8 cellular contexts compared by ENCODE assay signal in genomic region chr3:155853214-155854146, GRCh38. TPM values are rescaled to one million over a fixed set of nuclear protein-coding genes. Genes with fewer than 3 reads are reported as not detected.
A peak's percentile ranks its signal among the peaks of the same experiment; 100 is the strongest.
DNase-seq lines count a peak whose midpoint lies in the region; ATAC-seq, FAIRE-seq and TF ChIP-seq lines count a peak whose summit lies in the region.

No MANE protein-coding gene starts in this region.

- WGBS in thymus = 3% methylated on average over 45 of the region's 45 CpGs

- POLR2A ChIA-PET in activated CD4-positive, alpha-beta T cell treated with anti-CD3 and anti-CD28 coated beads for 36 hours (lab: Charles Lee) = interaction anchor here (0.8 to 2.5 kb wide), 4 partner anchors 9 to 48 kb away, joined by 3 to 36 read pairs (median 8); partner anchors contain the start of genes C3orf33 and GMPS
- POLR2A ChIA-PET in endothelial cell of umbilical vein (lab: Charles Lee) = interaction anchor here (0.9 to 1.5 kb wide), 4 partner anchors 16 to 48 kb away, joined by 3 to 4 read pairs (median 4); partner anchors contain the start of gene C3orf33

- H3K36me3 ChIP-seq in endothelial cell of umbilical vein (ENCODE audit: control insufficient read depth in 2 of 2, extremely low read depth in 1 of 2, insufficient read depth in 2 of 2, low read length in 2 of 2) (no peaks in the 10 kb centered on the region), muscle layer of duodenum (ENCODE audit: control insufficient read depth in 1 of 2, insufficient read depth in 2 of 2, low read length in 2 of 2) (no peaks in the 10 kb centered on the region), thymus (ENCODE audit: control insufficient read depth, insufficient read depth) (no peaks in the 10 kb centered on the region)

- H3K4me1 Mint-ChIP-seq in activated CD4-positive, alpha-beta T cell treated with anti-CD3 and anti-CD28 coated beads for 36 hours = peaks cover 36% of the 10 kb centered on the region

- H3K27me3 ChIP-seq in endothelial cell of umbilical vein (ENCODE audit: control insufficient read depth in 2 of 2, insufficient read depth in 2 of 2, low read length in 2 of 2) (no peaks in the 10 kb centered on the region), muscle layer of duodenum (ENCODE audit: low read depth, low read length) (no peaks in the 10 kb centered on the region), thymus (ENCODE audit: control insufficient read depth, insufficient read depth) (no peaks in the 10 kb centered on the region)

- peak overlapping the region; percentile 42 for H2AFZ ChIP-seq in endothelial cell of umbilical vein (ENCODE audit: low read depth, low read length)

- H3K4me3 ChIP-seq in endothelial cell of umbilical vein (replicated peaks in 1 of 3; ENCODE audit: insufficient read depth in 1 of 3, low read depth in 1 of 3, low read length in 3 of 3) (peak overlapping the region; percentile 56 to 96 (median 75)), muscle layer of duodenum (ENCODE audit: low read depth in 1 of 2, low read length in 2 of 2) (peak overlapping the region; percentile 97 to 100), thymus (ENCODE audit: low read length) (peak overlapping the region; percentile 64)

- no peaks in the 10 kb centered on the region for H3K9me1 ChIP-seq in endothelial cell of umbilical vein (replicated peaks; ENCODE audit: control insufficient read depth, extremely low read depth, insufficient read depth, low read length)

- peak; percentile 23 for DNase-seq in AG20443 (ENCODE audit: low spot score)
- DNase-seq in activated CD4-positive, alpha-beta T cell treated with anti-CD3 and anti-CD28 coated beads for 36 hours = peak; percentile 67
- DNase-seq in endothelial cell of umbilical vein (ENCODE audit: low read depth, low spot score) = no peak
- DNase-seq in Ammon's horn (ENCODE audit: low spot score) = no peak

- FAIRE-seq in endothelial cell of umbilical vein (lab: Jason Lieb, UNC) = no peak

- BruUV-seq in endothelial cell of umbilical vein (replicated peaks; lab: Mats Ljungman, UMichigan) = no TSS peak

- peak overlapping the region; percentile 99 for H3K4me2 ChIP-seq in endothelial cell of umbilical vein (ENCODE audit: insufficient read depth, low read length)

- no peaks in the 10 kb centered on the region for H3K27me3 Mint-ChIP-seq in activated CD4-positive, alpha-beta T cell treated with anti-CD3 and anti-CD28 coated beads for 36 hours

- peak overlapping the region; percentile 22 for H3K27ac ChIP-seq in endothelial cell of umbilical vein (ENCODE audit: insufficient read depth, low read depth, low read length)
- peak overlapping the region; percentile 93 for H3K27ac ChIP-seq in muscle layer of duodenum (ENCODE audit: low read length)
- H3K27ac ChIP-seq in thymus (ENCODE audit: low read depth) = peak overlapping the region; percentile 91

- H3K9ac ChIP-seq in endothelial cell of umbilical vein (replicated peaks; ENCODE audit: extremely low read depth, insufficient read depth, low read length) = peak overlapping the region; percentile 79

- no peak for TF ChIP-seq CTCF in endothelial cell of umbilical vein (IDR thresholded peaks at IDR 0.05; ENCODE audit: extremely low read depth in 1 of 2, insufficient read depth in 1 of 2, low read depth in 1 of 2, low read length in 2 of 2)

- peaks cover 33% of the 10 kb centered on the region for H3K36me3 Mint-ChIP-seq in activated CD4-positive, alpha-beta T cell treated with anti-CD3 and anti-CD28 coated beads for 36 hours (ENCODE audit: low read depth)

- dilution Hi-C loops in endothelial cell of umbilical vein (cut with MboI; ENCODE audit: extremely low pct_ligation_motif_present, low sequenced_read_pairs) = no loop called here

- no peaks in the 10 kb centered on the region for H4K20me1 ChIP-seq in endothelial cell of umbilical vein (replicated peaks; ENCODE audit: control insufficient read depth, extremely low read depth, insufficient read depth, low read length)

- H3K4me1 ChIP-seq in endothelial cell of umbilical vein (ENCODE audit: control insufficient read depth, extremely low read depth, insufficient read depth, low read length) = peaks cover 7% of the 10 kb centered on the region
- H3K4me1 ChIP-seq in muscle layer of duodenum (ENCODE audit: control insufficient read depth in 1 of 2, insufficient read depth in 2 of 2, low read length in 2 of 2) = peaks cover 16 to 35% of the 10 kb centered on the region in 2 donors
- H3K4me1 ChIP-seq in thymus (ENCODE audit: control insufficient read depth, insufficient read depth, low read length) = peaks cover 9% of the 10 kb centered on the region

- H3K9me3 ChIP-seq in endothelial cell of umbilical vein (replicated peaks; ENCODE audit: control insufficient read depth, insufficient read depth, low read length) (no peaks in the 10 kb centered on the region), muscle layer of duodenum (ENCODE audit: control insufficient read depth in 1 of 2, low read length in 2 of 2) (no peaks in the 10 kb centered on the region), thymus (ENCODE audit: control insufficient read depth) (no peaks in the 10 kb centered on the region)

- CTCF ChIA-PET in activated CD4-positive, alpha-beta T cell treated with anti-CD3 and anti-CD28 coated beads for 36 hours (lab: Charles Lee) = interaction anchor here (1.6 to 2.2 kb wide), 3 partner anchors 16 to 47 kb away, joined by 9 to 14 read pairs (median 12); partner anchors contain the start of genes C3orf33 and GMPS
- CTCF ChIA-PET in endothelial cell of umbilical vein (lab: Charles Lee) = interaction anchor here (0.8 to 3.6 kb wide), 3 partner anchors 16 to 47 kb away, joined by 4 to 34 read pairs (median 5); partner anchors contain the start of gene C3orf33

- intact Hi-C loops in activated CD4-positive, alpha-beta T cell treated with anti-CD3 and anti-CD28 coated beads for 36 hours (cut with DNase I, micrococcal nuclease) = loop anchor here (1.0 to 10.0 kb wide), 13 partner anchors 9 to 1529 kb away; partner anchors contain the start of genes C3orf33 (in 2 of the 2), CCNL1 (in 2 of the 2), DHX36 (in 2 of the 2) and GMPS (in 2 of the 2)
- intact Hi-C loops in endothelial cell of umbilical vein (cut with micrococcal nuclease) = loop anchor here (1.0 to 5.0 kb wide), 6 partner anchors 17 to 694 kb away; partner anchors contain the start of genes C3orf33, GMPS and PLCH1

- no peaks in the 10 kb centered on the region for H3K9me3 Mint-ChIP-seq in activated CD4-positive, alpha-beta T cell treated with anti-CD3 and anti-CD28 coated beads for 36 hours (ENCODE audit: low read depth)

- H3K27ac Mint-ChIP-seq in activated CD4-positive, alpha-beta T cell treated with anti-CD3 and anti-CD28 coated beads for 36 hours = peak overlapping the region; percentile 99

- H3K79me2 ChIP-seq in endothelial cell of umbilical vein (ENCODE audit: control insufficient read depth, insufficient read depth, low read length) = peaks cover 45% of the 10 kb centered on the region

- ATAC-seq in GM19351 (IDR thresholded peaks at IDR 0.05; ENCODE audit: unreplicated experiment) = peak; percentile 3
- ATAC-seq in HG03521 (IDR thresholded peaks at IDR 0.05; ENCODE audit: unreplicated experiment) = peak; percentile 12
- peak; percentile 1 for ATAC-seq in activated CD4-positive, alpha-beta T cell treated with anti-CD3 and anti-CD28 coated beads for 36 hours

- no peak for TF ChIP-seq POLR2A in endothelial cell of umbilical vein (IDR thresholded peaks at IDR 0.05; ENCODE audit: low read depth, low read length)

- H3K4me3 Mint-ChIP-seq in activated CD4-positive, alpha-beta T cell treated with anti-CD3 and anti-CD28 coated beads for 36 hours = peak overlapping the region; percentile 99

TF ChIP-seq in endothelial cell of umbilical vein, 7 proteins besides CTCF, POLR2A, EP300 and RAD21 (continues in another document):
- TF ChIP-seq EZH2 (IDR thresholded peaks at IDR 0.05; ENCODE audit: borderline replicate concordance, low read depth, low read length, severe bottlenecking) = no peak
- TF ChIP-seq MYC (IDR thresholded peaks at IDR 0.05; ENCODE audit: low read depth, low read length) = no peak

RNA-seq across cellular contexts. Expression of gene SLC33A1, which starts 0.7 kb away (rescaled TPM):
- 10 to 100 TPM; 19.2 to 19.9 TPM for total RNA-seq in activated CD4-positive, alpha-beta T cell treated with anti-CD3 and anti-CD28 coated beads for 36 hours
- 30.1 and 30.3 TPM in 2 replicates for total RNA-seq in endothelial cell of umbilical vein
- polyA plus RNA-seq in endothelial cell of umbilical vein (28.4 and 28.9 TPM in 2 replicates), thymus (13.9 TPM)
- polyA plus RNA-seq in endothelial cell of umbilical vein (2011; cell fraction: cytosol; rRNA removed) = 13.8 and 16.4 TPM in 2 replicates
- 29.1 and 30.6 TPM in 2 replicates for polyA plus RNA-seq in endothelial cell of umbilical vein (2011; cell fraction: nucleus; rRNA removed)
- polyA plus RNA-seq in endothelial cell of umbilical vein (2012) = 23.4 and 27.9 TPM in 2 replicates
- polyA minus RNA-seq in endothelial cell of umbilical vein = 54.4 and 57.7 TPM in 2 replicates
- polyA minus RNA-seq in endothelial cell of umbilical vein (2011; cell fraction: cytosol; rRNA and poly(A)+ RNA removed) = 21.9 TPM
- polyA minus RNA-seq in endothelial cell of umbilical vein (2011; cell fraction: nucleus; rRNA and poly(A)+ RNA removed) = 37.6 and 40.3 TPM in 2 replicates

RNA-seq across cellular contexts. Expression of gene GMPS, which starts 17.0 kb away (rescaled TPM):
- 100 to 1,000 TPM; 154 to 161 TPM for total RNA-seq in activated CD4-positive, alpha-beta T cell treated with anti-CD3 and anti-CD28 coated beads for 36 hours
- total RNA-seq in endothelial cell of umbilical vein = 66.0 and 67.5 TPM in 2 replicates
- polyA plus RNA-seq in endothelial cell of umbilical vein (15.0 and 18.7 TPM in 2 replicates), thymus (23.9 TPM)
- 32.9 and 37.0 TPM in 2 replicates for polyA plus RNA-seq in endothelial cell of umbilical vein (2011; cell fraction: cytosol; rRNA removed)
- polyA plus RNA-seq in endothelial cell of umbilical vein (2011; cell fraction: nucleus; rRNA removed) = 25.7 and 38.2 TPM in 2 replicates
- polyA plus RNA-seq in endothelial cell of umbilical vein (2012) = 53.3 and 77.6 TPM in 2 replicates
- 17.2 and 27.1 TPM in 2 replicates for polyA minus RNA-seq in endothelial cell of umbilical vein
- polyA minus RNA-seq in endothelial cell of umbilical vein (2011; cell fraction: cytosol; rRNA and poly(A)+ RNA removed) = 90.0 TPM
- polyA minus RNA-seq in endothelial cell of umbilical vein (2011; cell fraction: nucleus; rRNA and poly(A)+ RNA removed) = 15.2 and 19.7 TPM in 2 replicates

RNA-seq across cellular contexts. Expression of gene C3orf33, which starts 47.4 kb away (rescaled TPM):
- 1 to 10 TPM; 1.5 to 1.6 TPM for total RNA-seq in activated CD4-positive, alpha-beta T cell treated with anti-CD3 and anti-CD28 coated beads for 36 hours
- 0.74 and 1.7 TPM in 2 replicates for total RNA-seq in endothelial cell of umbilical vein
- 2.3 and 2.4 TPM in 2 replicates for polyA plus RNA-seq in endothelial cell of umbilical vein
- 1.6 and 2.0 TPM in 2 replicates for polyA plus RNA-seq in endothelial cell of umbilical vein (2011; cell fraction: cytosol; rRNA removed)
- 1.2 and 1.4 TPM in 2 replicates for polyA plus RNA-seq in endothelial cell of umbilical vein (2011; cell fraction: nucleus; rRNA removed)
- polyA plus RNA-seq in endothelial cell of umbilical vein (2012) = 1.4 and 1.9 TPM in 2 replicates
- polyA minus RNA-seq in endothelial cell of umbilical vein = 0.39 and 0.87 TPM in 2 replicates
- 4.2 TPM for polyA minus RNA-seq in endothelial cell of umbilical vein (2011; cell fraction: cytosol; rRNA and poly(A)+ RNA removed)
- polyA minus RNA-seq in endothelial cell of umbilical vein (2011; cell fraction: nucleus; rRNA and poly(A)+ RNA removed) = 0.53 TPM in 1 of 2 replicates, not detected in the other
- 3.1 TPM for polyA plus RNA-seq in thymus

Comparison
In these comparisons a context has a peak if more than half of its experiments do, and no peak if none do; other contexts are left out.
1. DNase-seq: peak in AG20443 (single experiment) and activated CD4-positive, alpha-beta T cell treated with anti-CD3 and anti-CD28 coated beads for 36 hours (single experiment); none in endothelial cell of umbilical vein (single experiment) and Ammon's horn (single experiment).
2. H3K27ac ChIP-seq: peak in every context shown above with its lines; median percentile 93 in muscle layer of duodenum; 91 in thymus; 22 in endothelial cell of umbilical vein.
3. Peak in every context shown above with its lines, with median percentiles within 50 percentile points of each other: ATAC-seq and H3K4me3 ChIP-seq.